ENCODE assay signal across 17 cellular contexts in genomic region chr15:33209575-33210519, GRCh38. TPM values are rescaled to one million over a fixed set of nuclear protein-coding genes. Genes with fewer than 3 reads are reported as not detected.
DNase-seq lines count a peak whose midpoint lies in the region; ATAC-seq and TF ChIP-seq lines count a peak whose summit lies in the region.
"Had no signal": no experiment of that assay in that cellular context is flagged by ENCODE, and none has a peak within 500 bp of the region (broad histone marks: within the 10 kb centered on the region; RNA-seq: fewer than 3 reads in every experiment).

No MANE protein-coding gene starts in this region.

- no peaks in the 10 kb centered on the region for H3K79me2 ChIP-seq in hepatocyte

- peak overlapping the region; percentile 72 for H3K27ac Mint-ChIP-seq in activated naive CD4-positive, alpha-beta T cell treated with anti-CD3 and anti-CD28 coated beads, Interleukin-2, amount 50 U/mL, for 24 hours
- peak overlapping the region; percentile 73 for H3K27ac Mint-ChIP-seq in activated naive CD8-positive, alpha-beta T cell
- H3K27ac Mint-ChIP-seq in stimulated activated naive B cell treated with anti-CD40 and anti-IgM and Interleukin-4, amounts not matched to agents 10 μg/mL and 1 μg/mL and 100 μg/mL, for 72 hours = no peak overlapping the region
- H3K27ac Mint-ChIP-seq: activated CD4-positive, alpha-beta T cell treated with anti-CD3 and anti-CD28 coated beads, Interleukin-2, amount 10 ng/mL, durations not matched to agents 24 days and 14 days had no signal

- no peaks in the 10 kb centered on the region for H3K27me3 Mint-ChIP-seq in activated naive CD4-positive, alpha-beta T cell treated with anti-CD3 and anti-CD28 coated beads, Interleukin-2, amount 50 U/mL, for 24 hours
- H3K27me3 Mint-ChIP-seq in activated naive CD8-positive, alpha-beta T cell = no peaks in the 10 kb centered on the region
- H3K27me3 Mint-ChIP-seq in stimulated activated naive B cell treated with anti-CD40 and anti-IgM and Interleukin-4, amounts not matched to agents 10 μg/mL and 1 μg/mL and 100 μg/mL, for 72 hours = no peaks in the 10 kb centered on the region

- no peaks in the 10 kb centered on the region for H3K9me3 ChIP-seq in hepatocyte (ENCODE audit: low read depth)
- H3K9me3 ChIP-seq: adrenal gland, lower lobe of right lung, Peyer's patch had no signal

- H3K27me3 ChIP-seq in hepatocyte = no peaks in the 10 kb centered on the region
- H3K27me3 ChIP-seq: adrenal gland, cardiac muscle cell, Peyer's patch had no signal

- no peaks in the 10 kb centered on the region for H3K36me3 ChIP-seq in hepatocyte (replicated peaks; ENCODE audit: insufficient read depth, low read depth)
- H3K36me3 ChIP-seq: adrenal gland, cardiac muscle cell, lower lobe of right lung, Peyer's patch had no signal

- 80% methylated on average over 2 of the region's 2 CpGs for WGBS in hepatocyte (ENCODE audit: low lambda C conversion rate, missing lambda C conversion rate)

- H3K4me3 Mint-ChIP-seq in activated naive CD4-positive, alpha-beta T cell treated with anti-CD3 and anti-CD28 coated beads, Interleukin-2, amount 50 U/mL, for 24 hours = no peak overlapping the region
- H3K4me3 Mint-ChIP-seq in activated naive CD8-positive, alpha-beta T cell = no peak overlapping the region
- H3K4me3 Mint-ChIP-seq in stimulated activated naive B cell treated with anti-CD40 and anti-IgM and Interleukin-4, amounts not matched to agents 10 μg/mL and 1 μg/mL and 100 μg/mL, for 72 hours = no peak overlapping the region
- H3K4me3 Mint-ChIP-seq: activated CD4-positive, alpha-beta T cell treated with anti-CD3 and anti-CD28 coated beads, Interleukin-2, amount 10 ng/mL, durations not matched to agents 24 days and 14 days had no signal

- H3K4me3 ChIP-seq in hepatocyte = no peak overlapping the region
- H3K4me3 ChIP-seq: adrenal gland, cardiac muscle cell, GM23248, lower lobe of right lung, Peyer's patch, smooth muscle cell had no signal

- peaks cover 2% of the 10 kb centered on the region for H3K36me3 Mint-ChIP-seq in activated naive CD4-positive, alpha-beta T cell treated with anti-CD3 and anti-CD28 coated beads, Interleukin-2, amount 50 U/mL, for 24 hours
- no peaks in the 10 kb centered on the region for H3K36me3 Mint-ChIP-seq in activated naive CD8-positive, alpha-beta T cell
- H3K36me3 Mint-ChIP-seq in stimulated activated naive B cell treated with anti-CD40 and anti-IgM and Interleukin-4, amounts not matched to agents 10 μg/mL and 1 μg/mL and 100 μg/mL, for 72 hours = no peaks in the 10 kb centered on the region

- H3K27ac ChIP-seq in hepatocyte = no peak overlapping the region
- H3K27ac ChIP-seq: adrenal gland, cardiac muscle cell, GM23248, lower lobe of right lung, Peyer's patch had no signal

- peaks cover 8% of the 10 kb centered on the region for H3K4me1 Mint-ChIP-seq in activated naive CD4-positive, alpha-beta T cell treated with anti-CD3 and anti-CD28 coated beads, Interleukin-2, amount 50 U/mL, for 24 hours
- H3K4me1 Mint-ChIP-seq in activated naive CD8-positive, alpha-beta T cell (ENCODE audit: low read depth) = peaks cover 7% of the 10 kb centered on the region
- H3K4me1 Mint-ChIP-seq in stimulated activated naive B cell treated with anti-CD40 and anti-IgM and Interleukin-4, amounts not matched to agents 10 μg/mL and 1 μg/mL and 100 μg/mL, for 72 hours = peaks cover 0 to 2% of the 10 kb centered on the region in 2 donors

- peaks cover 6% of the 10 kb centered on the region for H3K9me3 Mint-ChIP-seq in activated naive CD4-positive, alpha-beta T cell treated with anti-CD3 and anti-CD28 coated beads, Interleukin-2, amount 50 U/mL, for 24 hours
- H3K9me3 Mint-ChIP-seq in activated naive CD8-positive, alpha-beta T cell (ENCODE audit: low read depth) = no peaks in the 10 kb centered on the region
- peaks cover 4 to 9% of the 10 kb centered on the region in 2 donors for H3K9me3 Mint-ChIP-seq in stimulated activated naive B cell treated with anti-CD40 and anti-IgM and Interleukin-4, amounts not matched to agents 10 μg/mL and 1 μg/mL and 100 μg/mL, for 72 hours

- no peak overlapping the region for H2AFZ ChIP-seq in hepatocyte
- H2AFZ ChIP-seq: GM23248 had no signal

- no peak for DNase-seq in activated naive CD4-positive, alpha-beta T cell treated with Interleukin-2 at 50 U/mL for 16 hours
- DNase-seq in NAMALWA (ENCODE audit: low spot score) (peak; percentile 19), hepatocyte (ENCODE audit: low spot score) (no peak)
- DNase-seq in stimulated activated naive B cell treated with anti-CD40 and anti-IgM and Interleukin-4, amounts not matched to agents 10 μg/mL and 1 μg/mL and 100 μg/mL, for 72 hours = no peak
- DNase-seq: activated CD4-positive, alpha-beta T cell treated with anti-CD3 and anti-CD28 coated beads, Interleukin-2, amount 10 ng/mL, durations not matched to agents 24 days and 14 days; adrenal gland; COR-L47; GM23248; lower lobe of right lung; NCI-H1436 treated with DMSO at 0.1 percent for 48 hours; Peyer's patch; stimulated activated CD4-positive, alpha-beta T cell treated with anti-CD3 and anti-CD28 coated beads, Interleukin-4, amount 100 ng/mL, for 4 hours had no signal

- H3K4me1 ChIP-seq in hepatocyte (ENCODE audit: insufficient read depth) = no peaks in the 10 kb centered on the region
- H3K4me1 ChIP-seq: adrenal gland, lower lobe of right lung, Peyer's patch had no signal

- no peaks in the 10 kb centered on the region for H4K20me1 ChIP-seq in hepatocyte (ENCODE audit: insufficient read depth, poor library complexity, severe bottlenecking)

- H3K9me2 ChIP-seq in hepatocyte (replicated peaks; ENCODE audit: insufficient read depth) = no peaks in the 10 kb centered on the region

- ATAC-seq in stimulated activated naive B cell treated with anti-CD40 and anti-IgM and Interleukin-4, amounts not matched to agents 10 μg/mL and 1 μg/mL and 100 μg/mL, for 72 hours (replicated peaks) = no peak
- no peak for ATAC-seq in HG03460 (IDR thresholded peaks at IDR 0.05; ENCODE audit: unreplicated experiment)
- ATAC-seq: lower lobe of right lung had no signal

- no peak overlapping the region for H3K4me2 ChIP-seq in hepatocyte
- H3K4me2 ChIP-seq: smooth muscle cell had no signal

- TF ChIP-seq CTCF in hepatocyte (IDR thresholded peaks at IDR 0.05; ENCODE audit: poor library complexity) = no peak

RNA-seq across cellular contexts. Expression of gene FMN1, which starts 15.3 kb away (rescaled TPM):
- total RNA-seq in hepatocyte = 0.48 and 0.70 TPM in 2 replicates
- polyA plus RNA-seq in hepatocyte = 0.07 and 0.19 TPM in 2 replicates
